1 cellular context compared by ENCODE assay signal in genomic region chr7:143345428-143345900, GRCh38.
TF ChIP-seq lines count a peak whose summit lies in the region.

No MANE protein-coding gene starts in this region.

TF ChIP-seq in HepG2, 621 proteins besides CTCF, POLR2A, EP300 and RAD21:
- 0 out of 2 replicates have a peak, but pooled peaks have one; percentile 17 for TF ChIP-seq ZFX (CRISPR knock-in tag; IDR thresholded peaks at IDR 0.05; ENCODE audit: low read depth)
- no peak for TF ChIP-seq SUZ12 (IDR thresholded peaks at IDR 0.05; ENCODE audit: low read depth, low read length)
- TF ChIP-seq NPAS2 (CRISPR knock-in tag; IDR thresholded peaks at IDR 0.05; ENCODE audit: borderline replicate concordance), result no peak
- TF ChIP-seq, protein P1, sequence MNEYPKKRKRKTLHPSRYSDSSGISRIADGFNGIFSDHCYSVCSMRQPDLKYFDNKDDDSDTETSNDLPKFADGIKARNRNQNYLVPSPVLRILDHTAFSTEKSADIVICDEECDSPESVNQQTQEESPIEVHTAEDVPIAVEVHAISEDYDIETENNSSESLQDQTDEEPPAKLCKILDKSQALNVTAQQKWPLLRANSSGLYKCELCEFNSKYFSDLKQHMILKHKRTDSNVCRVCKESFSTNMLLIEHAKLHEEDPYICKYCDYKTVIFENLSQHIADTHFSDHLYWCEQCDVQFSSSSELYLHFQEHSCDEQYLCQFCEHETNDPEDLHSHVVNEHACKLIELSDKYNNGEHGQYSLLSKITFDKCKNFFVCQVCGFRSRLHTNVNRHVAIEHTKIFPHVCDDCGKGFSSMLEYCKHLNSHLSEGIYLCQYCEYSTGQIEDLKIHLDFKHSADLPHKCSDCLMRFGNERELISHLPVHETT (CRISPR knock-in tag; conservative IDR thresholded peaks at IDR 0.05), result no peak
- TF ChIP-seq SRSF1 (optimal IDR thresholded peaks at IDR 0.05; ENCODE audit: low read depth, low read length), result no peak
- peak; percentile 72 for TF ChIP-seq HNRNPLL (IDR thresholded peaks at IDR 0.05; ENCODE audit: low read depth, low read length, poor library complexity, severe bottlenecking)
- peak; percentile 18; the same call in 1 of the 2 replicates for TF ChIP-seq KDM5B (CRISPR knock-in tag; IDR thresholded peaks at IDR 0.05; ENCODE audit: borderline replicate concordance)
- TF ChIP-seq PRDM15 (CRISPR knock-in tag; IDR thresholded peaks at IDR 0.05), result no peak
- no peak for TF ChIP-seq ZNF567 (CRISPR knock-in tag; IDR thresholded peaks at IDR 0.05; ENCODE audit: borderline replicate concordance)
- TF ChIP-seq, protein P2, sequence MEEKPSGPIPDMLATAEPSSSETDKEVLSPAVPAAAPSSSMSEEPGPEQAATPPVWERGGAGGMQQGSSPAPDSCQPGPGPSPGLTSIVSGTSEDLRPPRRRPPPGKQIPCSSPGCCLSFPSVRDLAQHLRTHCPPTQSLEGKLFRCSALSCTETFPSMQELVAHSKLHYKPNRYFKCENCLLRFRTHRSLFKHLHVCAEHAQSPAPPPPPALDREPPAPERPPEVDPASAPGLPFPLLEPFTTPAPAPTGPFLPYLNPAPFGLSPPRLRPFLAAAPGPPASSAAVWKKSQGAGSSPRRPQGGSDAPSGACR (CRISPR knock-in tag; IDR thresholded peaks at IDR 0.05), result no peak
- TF ChIP-seq, protein P3, sequence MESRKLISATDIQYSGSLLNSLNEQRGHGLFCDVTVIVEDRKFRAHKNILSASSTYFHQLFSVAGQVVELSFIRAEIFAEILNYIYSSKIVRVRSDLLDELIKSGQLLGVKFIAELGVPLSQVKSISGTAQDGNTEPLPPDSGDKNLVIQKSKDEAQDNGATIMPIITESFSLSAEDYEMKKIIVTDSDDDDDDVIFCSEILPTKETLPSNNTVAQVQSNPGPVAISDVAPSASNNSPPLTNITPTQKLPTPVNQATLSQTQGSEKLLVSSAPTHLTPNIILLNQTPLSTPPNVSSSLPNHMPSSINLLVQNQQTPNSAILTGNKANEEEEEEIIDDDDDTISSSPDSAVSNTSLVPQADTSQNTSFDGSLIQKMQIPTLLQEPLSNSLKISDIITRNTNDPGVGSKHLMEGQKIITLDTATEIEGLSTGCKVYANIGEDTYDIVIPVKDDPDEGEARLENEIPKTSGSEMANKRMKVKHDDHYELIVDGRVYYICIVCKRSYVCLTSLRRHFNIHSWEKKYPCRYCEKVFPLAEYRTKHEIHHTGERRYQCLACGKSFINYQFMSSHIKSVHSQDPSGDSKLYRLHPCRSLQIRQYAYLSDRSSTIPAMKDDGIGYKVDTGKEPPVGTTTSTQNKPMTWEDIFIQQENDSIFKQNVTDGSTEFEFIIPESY (CRISPR knock-in tag; IDR thresholded peaks at IDR 0.05), result peak; percentile 36; the same call in 1 of the 2 replicates
- peak; percentile 23; the same call in 1 of the 2 replicates for TF ChIP-seq ZNF687 (CRISPR knock-in tag; IDR thresholded peaks at IDR 0.05)
- TF ChIP-seq NFKBIZ (CRISPR knock-in tag; IDR thresholded peaks at IDR 0.05), result no peak
- TF ChIP-seq GLI4 (CRISPR knock-in tag; IDR thresholded peaks at IDR 0.05; ENCODE audit: borderline replicate concordance), result no peak
- TF ChIP-seq, protein P4, sequence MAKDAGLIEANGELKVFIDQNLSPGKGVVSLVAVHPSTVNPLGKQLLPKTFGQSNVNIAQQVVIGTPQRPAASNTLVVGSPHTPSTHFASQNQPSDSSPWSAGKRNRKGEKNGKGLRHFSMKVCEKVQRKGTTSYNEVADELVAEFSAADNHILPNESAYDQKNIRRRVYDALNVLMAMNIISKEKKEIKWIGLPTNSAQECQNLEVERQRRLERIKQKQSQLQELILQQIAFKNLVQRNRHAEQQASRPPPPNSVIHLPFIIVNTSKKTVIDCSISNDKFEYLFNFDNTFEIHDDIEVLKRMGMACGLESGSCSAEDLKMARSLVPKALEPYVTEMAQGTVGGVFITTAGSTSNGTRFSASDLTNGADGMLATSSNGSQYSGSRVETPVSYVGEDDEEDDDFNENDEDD (CRISPR knock-in tag; IDR thresholded peaks at IDR 0.05; ENCODE audit: borderline replicate concordance), result peak; percentile 18; the same call in 1 of the 2 replicates
- no peak for TF ChIP-seq KLF15 (CRISPR knock-in tag; IDR thresholded peaks at IDR 0.05; ENCODE audit: borderline replicate concordance)
- TF ChIP-seq ZNF777 (CRISPR knock-in tag; IDR thresholded peaks at IDR 0.05), result peak; percentile 78
- peak; percentile 36; the same call in 1 of the 2 replicates for TF ChIP-seq GABPB1 (CRISPR knock-in tag; IDR thresholded peaks at IDR 0.05)
- peak; percentile 11; the same call in 1 of the 2 replicates for TF ChIP-seq STAG1 (CRISPR knock-in tag; IDR thresholded peaks at IDR 0.05)
- no peak for TF ChIP-seq SNRNP70 (IDR thresholded peaks at IDR 0.05; ENCODE audit: low read depth, low read length)
- peak; percentile 21; the same call in 1 of the 2 replicates for TF ChIP-seq ZFP91 (CRISPR knock-in tag; IDR thresholded peaks at IDR 0.05; ENCODE audit: borderline replicate concordance)
- no peak for TF ChIP-seq TP53 (CRISPR knock-in tag; conservative IDR thresholded peaks at IDR 0.05)
- 0 out of 2 replicates have a peak, but pooled peaks have one; percentile 21 for TF ChIP-seq ZNF574 (CRISPR knock-in tag; IDR thresholded peaks at IDR 0.05)
